ENCODE assay signal across 1 cellular context in genomic region chr12:45215419-45216296, GRCh38.
A peak's percentile ranks its signal among the peaks of the same experiment; 100 is the strongest.
TF ChIP-seq lines count a peak whose summit lies in the region.

Gene ANO6 (plus strand): TSS chr12:45216095. CDS start chr12:45216322, 227 bp downstream.

TF ChIP-seq in HepG2, 621 proteins besides CTCF, POLR2A, EP300 and RAD21 (continued from another document and continues in another):
- TF ChIP-seq ZBED4 (CRISPR knock-in tag; IDR thresholded peaks at IDR 0.05; ENCODE audit: borderline replicate concordance) (no peak), HMGXB3 (CRISPR knock-in tag; IDR thresholded peaks at IDR 0.05; ENCODE audit: borderline replicate concordance) (no peak), ZBTB44 (CRISPR knock-in tag; IDR thresholded peaks at IDR 0.05) (no peak; the same call in 1 of the 2 replicates), NFKB2 (CRISPR knock-in tag; IDR thresholded peaks at IDR 0.05; ENCODE audit: borderline replicate concordance) (peak; percentile 80), NR3C1 (CRISPR knock-in tag; IDR thresholded peaks at IDR 0.05) (no peak), FOXA1 (IDR thresholded peaks at IDR 0.05) (no peak), FOXA1 (CRISPR knock-in tag; IDR thresholded peaks at IDR 0.05) (peak; percentile 39; the same call in 1 of the 2 replicates), ZNF598 (CRISPR knock-in tag; IDR thresholded peaks at IDR 0.05; ENCODE audit: borderline replicate concordance) (peak; percentile 61; the same call in 1 of the 2 replicates), KLF6 (CRISPR knock-in tag; IDR thresholded peaks at IDR 0.05) (peak; percentile 48; the same call in 1 of the 2 replicates), NFATC3 (CRISPR knock-in tag; IDR thresholded peaks at IDR 0.05) (peak; percentile 85; the same call in 1 of the 2 replicates), ARNT (IDR thresholded peaks at IDR 0.05) (no peak), ZNF816 (CRISPR knock-in tag; IDR thresholded peaks at IDR 0.05; ENCODE audit: borderline replicate concordance) (peak; percentile 55; the same call in 1 of the 2 replicates), MTA3 (CRISPR knock-in tag; IDR thresholded peaks at IDR 0.05) (no peak), KAT8 (CRISPR knock-in tag; IDR thresholded peaks at IDR 0.05) (peak; percentile 45; the same call in 1 of the 2 replicates), ASH2L (IDR thresholded peaks at IDR 0.05; ENCODE audit: insufficient read length, low read depth, low read length) (peak; percentile 73), RBM22 (optimal IDR thresholded peaks at IDR 0.05; ENCODE audit: low read length) (no peak), TAF1 (CRISPR knock-in tag; IDR thresholded peaks at IDR 0.05) (peak; percentile 84), KDM3A (CRISPR knock-in tag; IDR thresholded peaks at IDR 0.05; ENCODE audit: low read depth) (no peak), ZSCAN21 (CRISPR knock-in tag; IDR thresholded peaks at IDR 0.05; ENCODE audit: borderline replicate concordance) (peak; percentile 82; the same call in 1 of the 2 replicates), SKIL (CRISPR knock-in tag; IDR thresholded peaks at IDR 0.05; ENCODE audit: borderline replicate concordance) (peak; percentile 64), FOXJ3 (CRISPR knock-in tag; IDR thresholded peaks at IDR 0.05; ENCODE audit: borderline replicate concordance) (no peak), ZBTB37 (CRISPR knock-in tag; IDR thresholded peaks at IDR 0.05) (no peak), ZNF691 (CRISPR knock-in tag; IDR thresholded peaks at IDR 0.05; ENCODE audit: borderline replicate concordance, low read depth) (peak; percentile 56; the same call in 1 of the 2 replicates), GTF3A (CRISPR knock-in tag; conservative IDR thresholded peaks at IDR 0.05) (no peak), TFE3 (CRISPR knock-in tag; IDR thresholded peaks at IDR 0.05) (peak; percentile 60; the same call in 1 of the 2 replicates), NFYB (CRISPR knock-in tag; IDR thresholded peaks at IDR 0.05) (no peak), ZNF143 (CRISPR knock-in tag; IDR thresholded peaks at IDR 0.05) (no peak; the same call in 1 of the 2 replicates), CENPT (CRISPR knock-in tag; IDR thresholded peaks at IDR 0.05; ENCODE audit: low read depth) (0 out of 2 replicates have a peak, but pooled peaks have one; percentile 19), ZFP37 (CRISPR knock-in tag; IDR thresholded peaks at IDR 0.05; ENCODE audit: borderline replicate concordance) (no peak), ZSCAN9 (CRISPR knock-in tag; IDR thresholded peaks at IDR 0.05; ENCODE audit: borderline replicate concordance) (no peak), ZNF567 (CRISPR knock-in tag; IDR thresholded peaks at IDR 0.05; ENCODE audit: borderline replicate concordance) (no peak), SCMH1 (CRISPR knock-in tag; IDR thresholded peaks at IDR 0.05; ENCODE audit: borderline replicate concordance) (no peak), DZIP1 (CRISPR knock-in tag; IDR thresholded peaks at IDR 0.05) (no peak), BCL3 (CRISPR knock-in tag; IDR thresholded peaks at IDR 0.05) (peak; percentile 50; the same call in 1 of the 2 replicates), SP2 (CRISPR knock-in tag; IDR thresholded peaks at IDR 0.05) (no peak; the same call in 1 of the 2 replicates), ATF3 (CRISPR knock-in tag; IDR thresholded peaks at IDR 0.05) (no peak), POLR2AphosphoS2 (IDR thresholded peaks at IDR 0.05; ENCODE audit: low read depth, low read length) (no peak)
